Comparison of ENCODE assay signal across 8 cellular contexts in genomic region chr3:195546130-195546560, GRCh38. TPM values are rescaled to one million over a fixed set of nuclear protein-coding genes. Genes with fewer than 3 reads are reported as not detected.
DNase-seq lines count a peak whose midpoint lies in the region; ATAC-seq and TF ChIP-seq lines count a peak whose summit lies in the region.

No MANE protein-coding gene starts in this region.

- TF ChIP-seq CTCF in breast epithelium (IDR thresholded peaks at IDR 0.05) = no peak

- intact Hi-C loops in breast epithelium (cut with DNase I; ENCODE audit: low total_unique reads) = no loop called here

- peak overlapping the region; percentile 64 to 79 for H3K27ac ChIP-seq in breast epithelium

- no peaks in the 10 kb centered on the region for H3K9me3 ChIP-seq in breast epithelium

- no peak overlapping the region for H3K4me3 ChIP-seq in breast epithelium

- ATAC-seq in GM21515 (IDR thresholded peaks at IDR 0.05; ENCODE audit: unreplicated experiment) = no peak
- no peak for ATAC-seq in GM19328 (IDR thresholded peaks at IDR 0.05; ENCODE audit: unreplicated experiment)
- no peak for ATAC-seq in GM19455 (IDR thresholded peaks at IDR 0.05; ENCODE audit: unreplicated experiment)

- no peak for TF ChIP-seq POLR2A in breast epithelium (IDR thresholded peaks at IDR 0.05)

- H3K27me3 ChIP-seq in breast epithelium = no peaks in the 10 kb centered on the region

- H3K4me1 ChIP-seq in breast epithelium = peaks cover 0 to 16% of the 10 kb centered on the region in 2 donors

- DNase-seq in AG20443 (ENCODE audit: low spot score) (peak; percentile 84), M059J (ENCODE audit: low read depth) (peak; percentile 96), breast epithelium (ENCODE audit: low spot score in 2 of 2) (peak in 1 of 2 donors; percentile 75), occipital lobe (lab: John Stamatoyannopoulos, UW) (peak; percentile 15), HUDEP-2 (lab: John Stamatoyannopoulos, UW; ENCODE audit: unreplicated experiment in 76 of 76) (no peak)

- H3K36me3 ChIP-seq in breast epithelium = no peaks in the 10 kb centered on the region

RNA-seq across cellular contexts. Expression of gene PPP1R2, which starts 3.0 kb away (rescaled TPM):
- total RNA-seq in M059J (2014; rRNA removed; shearing (Covaris generic)) = 88.1 and 96.3 TPM in 2 replicates
- total RNA-seq in breast epithelium = 10 to 100 TPM; 44.8 to 65.7 (median 61.6) TPM
- total RNA-seq in occipital lobe = 92.3 TPM

RNA-seq across cellular contexts. Expression of gene APOD, which starts 37.6 kb away (rescaled TPM):
- not detected in 2 replicates for total RNA-seq in M059J (2014; rRNA removed; shearing (Covaris generic))
- total RNA-seq in breast epithelium = 1,000 to 10,000 TPM in 2 of 3 donors, 100 to 1,000 TPM in 1; 651 to 2,224 (median 1,247) TPM
- total RNA-seq in occipital lobe = 3.6 TPM

Comparison
In these comparisons a context has a peak if more than half of its experiments do, and no peak if none do; other contexts are left out.
1. DNase-seq: peak in AG20443 (single experiment), M059J (single experiment) and occipital lobe (single experiment); none in HUDEP-2 (0 of 76).
2. RNA of gene APOD, which starts 37.6 kb away (total RNA-seq): 651 to 2,224 TPM in breast epithelium; 3.6 TPM in occipital lobe (single experiment) and not detected in M059J; every median in the first group is over 100 times any median in the second.